In genomic region chr1:28888915-28889314, GRCh38 we compare ENCODE assay signal across 14 cellular contexts. TPM values are rescaled to one million over a fixed set of nuclear protein-coding genes. Genes with fewer than 3 reads are reported as not detected.
DNase-seq lines count a peak whose midpoint lies in the region; ATAC-seq and TF ChIP-seq lines count a peak whose summit lies in the region.
"Had no signal": no experiment of that assay in that cellular context is flagged by ENCODE, and none has a peak within 500 bp of the region (broad histone marks: within the 10 kb centered on the region; RNA-seq: fewer than 3 reads in every experiment).

No MANE protein-coding gene starts in this region.

- TF ChIP-seq CTCF in progenitor cell of endocrine pancreas (IDR thresholded peaks at IDR 0.05; ENCODE audit: unreplicated experiment) = no peak

- H3K9me3 Mint-ChIP-seq in activated T-cell treated with anti-CD3 and anti-CD28 coated beads, Interleukin-2, amount 50 U/mL, for 24 hours = no peaks in the 10 kb centered on the region
- no peaks in the 10 kb centered on the region for H3K9me3 Mint-ChIP-seq in IgD-negative memory B cell
- no peaks in the 10 kb centered on the region for H3K9me3 Mint-ChIP-seq in activated naive CD8-positive, alpha-beta T cell treated with anti-CD3 and anti-CD28 coated beads, Interleukin-2, amount 50 U/mL, for 24 hours
- no peaks in the 10 kb centered on the region for H3K9me3 Mint-ChIP-seq in progenitor cell of endocrine pancreas (ENCODE audit: low read depth)
- H3K9me3 Mint-ChIP-seq: stimulated activated naive B cell treated with anti-CD40 and anti-IgM and Interleukin-4, amounts not matched to agents 10 μg/mL and 1 μg/mL and 100 μg/mL, for 72 hours had no signal

- ATAC-seq in activated naive CD8-positive, alpha-beta T cell treated with anti-CD3 and anti-CD28 coated beads, Interleukin-2, amount 50 U/mL, for 24 hours = no peak
- ATAC-seq in GM21717 (IDR thresholded peaks at IDR 0.05; ENCODE audit: unreplicated experiment) = no peak
- ATAC-seq: stimulated activated naive B cell treated with anti-CD40 and anti-IgM and Interleukin-4, amounts not matched to agents 10 μg/mL and 1 μg/mL and 100 μg/mL, for 72 hours had no signal

- H3K4me1 Mint-ChIP-seq in activated T-cell treated with anti-CD3 and anti-CD28 coated beads, Interleukin-2, amount 50 U/mL, for 24 hours (ENCODE audit: low read depth) = peaks cover 57% of the 10 kb centered on the region
- H3K4me1 Mint-ChIP-seq in IgD-negative memory B cell (peaks cover 30 to 44% (median 33%) of the 10 kb centered on the region in 3 donors), progenitor cell of endocrine pancreas (ENCODE audit: low read depth) (peaks cover 15% of the 10 kb centered on the region)
- H3K4me1 Mint-ChIP-seq in activated naive CD8-positive, alpha-beta T cell treated with anti-CD3 and anti-CD28 coated beads, Interleukin-2, amount 50 U/mL, for 24 hours = peaks cover 38% of the 10 kb centered on the region

- DNase-seq in activated T-cell treated with anti-CD3 and anti-CD28 coated beads, Interleukin-2, amount 50 U/mL, for 24 hours = no peak
- DNase-seq in activated T-cell treated with anti-CD3 and anti-CD28 coated beads, Interleukin-2, amount 50 U/mL, for 48 hours = no peak
- DNase-seq in activated naive CD8-positive, alpha-beta T cell treated with anti-CD3 and anti-CD28 coated beads, Interleukin-2, amount 50 U/mL, for 24 hours = no peak
- DNase-seq in progenitor cell of endocrine pancreas (ENCODE audit: low spot score, unreplicated experiment) (no peak), amniotic stem cell (lab: John Stamatoyannopoulos, UW) (no peak)
- no peak for DNase-seq in stimulated activated CD4-positive, alpha-beta T cell treated with anti-CD3 and anti-CD28 coated beads, Interleukin-4, amount 100 ng/mL, for 24 hours
- DNase-seq: DND-41; mesendoderm; MM.1S; NCI-H1694 treated with DMSO at 0.1 percent for 48 hours; stimulated activated naive B cell treated with anti-CD40 and anti-IgM and Interleukin-4, amounts not matched to agents 10 μg/mL and 1 μg/mL and 100 μg/mL, for 72 hours; tibial artery had no signal

- peak overlapping the region; percentile 87 for H3K4me3 Mint-ChIP-seq in activated T-cell treated with anti-CD3 and anti-CD28 coated beads, Interleukin-2, amount 50 U/mL, for 24 hours
- peak overlapping the region; percentile 69 to 76 (median 70) for H3K4me3 Mint-ChIP-seq in IgD-negative memory B cell
- H3K4me3 Mint-ChIP-seq in activated naive CD8-positive, alpha-beta T cell treated with anti-CD3 and anti-CD28 coated beads, Interleukin-2, amount 50 U/mL, for 24 hours = peak overlapping the region; percentile 21
- peak overlapping the region; percentile 5 for H3K4me3 Mint-ChIP-seq in progenitor cell of endocrine pancreas (ENCODE audit: low read depth)

- peak overlapping the region; percentile 8 for H3K27ac Mint-ChIP-seq in activated T-cell treated with anti-CD3 and anti-CD28 coated beads, Interleukin-2, amount 50 U/mL, for 24 hours
- H3K27ac Mint-ChIP-seq in IgD-negative memory B cell = peak overlapping the region in 2 of 3 donors; percentile 68 to 72
- no peak overlapping the region for H3K27ac Mint-ChIP-seq in activated naive CD8-positive, alpha-beta T cell treated with anti-CD3 and anti-CD28 coated beads, Interleukin-2, amount 50 U/mL, for 24 hours
- H3K27ac Mint-ChIP-seq in progenitor cell of endocrine pancreas = no peak overlapping the region
- H3K27ac Mint-ChIP-seq: stimulated activated naive B cell treated with anti-CD40 and anti-IgM and Interleukin-4, amounts not matched to agents 10 μg/mL and 1 μg/mL and 100 μg/mL, for 72 hours had no signal

- peaks cover 12% of the 10 kb centered on the region for H3K36me3 Mint-ChIP-seq in activated T-cell treated with anti-CD3 and anti-CD28 coated beads, Interleukin-2, amount 50 U/mL, for 24 hours (ENCODE audit: low read depth)
- H3K36me3 Mint-ChIP-seq in IgD-negative memory B cell (no peaks in the 10 kb centered on the region), progenitor cell of endocrine pancreas (ENCODE audit: insufficient read depth) (no peaks in the 10 kb centered on the region)
- H3K36me3 Mint-ChIP-seq in activated naive CD8-positive, alpha-beta T cell treated with anti-CD3 and anti-CD28 coated beads, Interleukin-2, amount 50 U/mL, for 24 hours (ENCODE audit: low read depth) = peaks cover 3% of the 10 kb centered on the region

- no peaks in the 10 kb centered on the region for H3K27me3 Mint-ChIP-seq in activated T-cell treated with anti-CD3 and anti-CD28 coated beads, Interleukin-2, amount 50 U/mL, for 24 hours
- H3K27me3 Mint-ChIP-seq in IgD-negative memory B cell (no peaks in the 10 kb centered on the region), progenitor cell of endocrine pancreas (peaks cover 10% of the 10 kb centered on the region)
- no peaks in the 10 kb centered on the region for H3K27me3 Mint-ChIP-seq in activated naive CD8-positive, alpha-beta T cell treated with anti-CD3 and anti-CD28 coated beads, Interleukin-2, amount 50 U/mL, for 24 hours
- H3K27me3 Mint-ChIP-seq: stimulated activated naive B cell treated with anti-CD40 and anti-IgM and Interleukin-4, amounts not matched to agents 10 μg/mL and 1 μg/mL and 100 μg/mL, for 72 hours had no signal

RNA-seq across cellular contexts. Expression of gene EPB41, which starts 25.5 kb away (rescaled TPM):
- polyA plus RNA-seq in IgD-negative memory B cell = 78.9 TPM
- total RNA-seq in progenitor cell of endocrine pancreas = 96.2 and 102 TPM in 2 replicates

Comparison
In these comparisons a context has a peak if more than half of its experiments do, and no peak if none do; other contexts are left out.
1. H3K27ac Mint-ChIP-seq: peak in activated T-cell treated with anti-CD3 and anti-CD28 coated beads, Interleukin-2, amount 50 U/mL, for 24 hours (single experiment) and IgD-negative memory B cell (2 of 3); none in activated naive CD8-positive, alpha-beta T cell treated with anti-CD3 and anti-CD28 coated beads, Interleukin-2, amount 50 U/mL, for 24 hours (single experiment) and progenitor cell of endocrine pancreas (single experiment).
2. H3K4me3 Mint-ChIP-seq: peak in every context shown above with its lines; median percentile 87 in activated T-cell treated with anti-CD3 and anti-CD28 coated beads, Interleukin-2, amount 50 U/mL, for 24 hours; 70 in IgD-negative memory B cell; 21 in activated naive CD8-positive, alpha-beta T cell treated with anti-CD3 and anti-CD28 coated beads, Interleukin-2, amount 50 U/mL, for 24 hours; 5 in progenitor cell of endocrine pancreas.